In genomic region chr10:78746178-78746763, GRCh38 we compare ENCODE assay signal across 18 cellular contexts.
"Had no signal": no experiment of that assay in that cellular context is flagged by ENCODE, and none has a peak within 500 bp of the region (broad histone marks: within the 10 kb centered on the region; RNA-seq: fewer than 3 reads in every experiment).

No MANE protein-coding gene starts in this region.

- H3K9me3 Mint-ChIP-seq: activated CD4-positive, alpha-beta T cell treated with anti-CD3 and anti-CD28 coated beads, Interleukin-2, amount 10 ng/mL, durations not matched to agents 7 days and 5 days; activated naive CD4-positive, alpha-beta T cell treated with anti-CD3 and anti-CD28 coated beads, Interleukin-2, amount 10 ng/mL, durations not matched to agents 7 days and 5 days; activated T-cell treated with anti-CD3 and anti-CD28 coated beads, Interleukin-2, amount 50 U/mL, for 24 hours; nephron progenitor cell had no signal

- H3K9me3 ChIP-seq: breast epithelium, left lung, spleen, tibial nerve, uterus had no signal

- FAIRE-seq: frontal cortex had no signal

- H3K4me3 ChIP-seq: breast epithelium, left lung, spleen, tibial nerve, uterus had no signal

- ATAC-seq: activated CD4-positive, CD25-positive, alpha-beta regulatory T cell treated with anti-CD3 and anti-CD28 coated beads, Interleukin-2, amount 50 U/mL, for 24 hours; activated CD8-positive, alpha-beta T cell treated with anti-CD3 and anti-CD28 coated beads, Interleukin-2, amount 10 ng/mL, durations not matched to agents 7 days and 5 days; activated naive CD8-positive, alpha-beta T cell treated with anti-CD3 and anti-CD28 coated beads, Interleukin-2, amount 50 U/mL, for 24 hours; left lung had no signal

- H3K27me3 ChIP-seq: breast epithelium, left lung, tibial nerve, uterus had no signal

- H3K4me3 Mint-ChIP-seq: activated CD4-positive, alpha-beta T cell treated with anti-CD3 and anti-CD28 coated beads, Interleukin-2, amount 10 ng/mL, durations not matched to agents 7 days and 5 days; activated CD8-positive, alpha-beta T cell treated with anti-CD3 and anti-CD28 coated beads, Interleukin-2, amount 10 ng/mL, durations not matched to agents 7 days and 5 days; activated naive CD4-positive, alpha-beta T cell treated with anti-CD3 and anti-CD28 coated beads, Interleukin-2, amount 10 ng/mL, durations not matched to agents 7 days and 5 days; activated naive CD8-positive, alpha-beta T cell treated with anti-CD3 and anti-CD28 coated beads, Interleukin-2, amount 50 U/mL, for 24 hours; activated T-cell treated with anti-CD3 and anti-CD28 coated beads, Interleukin-2, amount 50 U/mL, for 24 hours; nephron progenitor cell had no signal

- H3K27me3 Mint-ChIP-seq: activated naive CD8-positive, alpha-beta T cell treated with anti-CD3 and anti-CD28 coated beads, Interleukin-2, amount 50 U/mL, for 24 hours; activated T-cell treated with anti-CD3 and anti-CD28 coated beads, Interleukin-2, amount 50 U/mL, for 24 hours had no signal

- DNase-seq: activated CD4-positive, alpha-beta T cell treated with anti-CD3 and anti-CD28 coated beads, Interleukin-2, amount 10 ng/mL, durations not matched to agents 7 days and 5 days; activated CD8-positive, alpha-beta T cell treated with anti-CD3 and anti-CD28 coated beads, Interleukin-2, amount 10 ng/mL, durations not matched to agents 7 days and 5 days; activated naive CD4-positive, alpha-beta T cell treated with anti-CD3 and anti-CD28 coated beads, Interleukin-2, amount 10 ng/mL, durations not matched to agents 7 days and 5 days; activated naive CD8-positive, alpha-beta T cell treated with anti-CD3 and anti-CD28 coated beads, Interleukin-2, amount 50 U/mL, for 24 hours; activated T-cell treated with anti-CD3 and anti-CD28 coated beads, Interleukin-2, amount 50 U/mL, for 24 hours; cortex of kidney; left lung; midbrain; nephron progenitor cell; spleen; stimulated activated CD8-positive, alpha-beta memory T cell treated with anti-CD3 and anti-CD28 coated beads, Interleukin-4, amount 100 ng/mL, for 48 hours; stimulated activated naive CD4-positive, alpha-beta T cell treated with Interleukin-2 at 50 U/mL for 16 hours; T1000; uterus had no signal

- H3K36me3 ChIP-seq: breast epithelium, left lung, spleen, tibial nerve, uterus had no signal

- H3K27ac Mint-ChIP-seq: activated CD4-positive, alpha-beta T cell treated with anti-CD3 and anti-CD28 coated beads, Interleukin-2, amount 10 ng/mL, durations not matched to agents 7 days and 5 days; activated CD8-positive, alpha-beta T cell treated with anti-CD3 and anti-CD28 coated beads, Interleukin-2, amount 10 ng/mL, durations not matched to agents 7 days and 5 days; activated naive CD4-positive, alpha-beta T cell treated with anti-CD3 and anti-CD28 coated beads, Interleukin-2, amount 10 ng/mL, durations not matched to agents 7 days and 5 days; activated naive CD8-positive, alpha-beta T cell treated with anti-CD3 and anti-CD28 coated beads, Interleukin-2, amount 50 U/mL, for 24 hours; activated T-cell treated with anti-CD3 and anti-CD28 coated beads, Interleukin-2, amount 50 U/mL, for 24 hours; nephron progenitor cell had no signal

- H3K36me3 Mint-ChIP-seq: activated naive CD4-positive, alpha-beta T cell treated with anti-CD3 and anti-CD28 coated beads, Interleukin-2, amount 10 ng/mL, durations not matched to agents 7 days and 5 days had no signal

- H3K4me1 ChIP-seq: breast epithelium, uterus had no signal

- H3K27ac ChIP-seq: breast epithelium, left lung, spleen, tibial nerve, uterus had no signal
